ENCODE assay signal across 8 cellular contexts in genomic region chr12:3872800-3873636, GRCh38. TPM values are rescaled to one million over a fixed set of nuclear protein-coding genes. Genes with fewer than 3 reads are reported as not detected.
DNase-seq lines count a peak whose midpoint lies in the region; ATAC-seq and TF ChIP-seq lines count a peak whose summit lies in the region.

A gene with protein sequence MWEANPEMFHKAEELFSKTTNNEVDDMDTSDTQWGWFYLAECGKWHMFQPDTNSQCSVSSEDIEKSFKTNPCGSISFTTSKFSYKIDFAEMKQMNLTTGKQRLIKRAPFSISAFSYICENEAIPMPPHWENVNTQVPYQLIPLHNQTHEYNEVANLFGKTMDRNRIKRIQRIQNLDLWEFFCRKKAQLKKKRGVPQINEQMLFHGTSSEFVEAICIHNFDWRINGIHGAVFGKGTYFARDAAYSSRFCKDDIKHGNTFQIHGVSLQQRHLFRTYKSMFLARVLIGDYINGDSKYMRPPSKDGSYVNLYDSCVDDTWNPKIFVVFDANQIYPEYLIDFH (minus strand): TSS chr12:3873399. CDS start chr12:3873229, 170 bp downstream.

- H3K36me3 ChIP-seq in kidney epithelial cell (ENCODE audit: control insufficient read depth, insufficient read depth, low read length), result no peaks in the 10 kb centered on the region

- DNase-seq in AG10803 (ENCODE audit: low read depth) (peak; percentile 95), NCI-H510A (lab: John Stamatoyannopoulos, UW) (peak; percentile 89), cerebellum (ENCODE audit: low spot score) (peak; percentile 95), kidney epithelial cell (ENCODE audit: low read depth) (peak; percentile 86)
- peak; percentile 94 for DNase-seq in activated CD4-positive, alpha-beta T cell treated with anti-CD3 and anti-CD28 coated beads for 1 hour
- peak; percentile 94 to 97 for DNase-seq in stimulated activated CD4-positive, alpha-beta T cell treated with anti-CD3 and anti-CD28 coated beads, Interleukin-15, amount 100 ng/mL, for 48 hours (ENCODE audit: low read depth in 2 of 2)

- TF ChIP-seq CTCF in AG10803 (conservative IDR thresholded peaks at IDR 0.05; ENCODE audit: low read length) (no peak), kidney epithelial cell (IDR thresholded peaks at IDR 0.05; ENCODE audit: insufficient read depth, low read length, poor library complexity, severe bottlenecking) (no peak)

- H3K27me3 ChIP-seq in kidney epithelial cell (ENCODE audit: control insufficient read depth, insufficient read depth, low read length), result no peaks in the 10 kb centered on the region

- peak; percentile 93 for ATAC-seq in GM19043 (IDR thresholded peaks at IDR 0.05; ENCODE audit: low read depth, unreplicated experiment)
- ATAC-seq in HG03378 (IDR thresholded peaks at IDR 0.05; ENCODE audit: unreplicated experiment), result peak; percentile 79

- H3K4me3 ChIP-seq in AG10803 (ENCODE audit: low read length) (peak within 1 kb of the TSS; percentile 86), kidney epithelial cell (ENCODE audit: low read depth, low read length) (peak within 1 kb of the TSS; percentile 78)

RNA-seq across cellular contexts. Expression of the gene that starts here (rescaled TPM):
- total RNA-seq in cerebellum (17.0 TPM), kidney epithelial cell (8.0 and 9.0 TPM in 2 replicates)

Comparison
In these comparisons a context has a peak if more than half of its experiments do, and no peak if none do; other contexts are left out.
1. Peak in every context shown above with its lines: DNase-seq, ATAC-seq and H3K4me3 ChIP-seq.